24 cellular contexts compared by ENCODE assay signal in genomic region chr15:20671665-20672064, GRCh38.
DNase-seq lines count a peak whose midpoint lies in the region; ATAC-seq, FAIRE-seq and TF ChIP-seq lines count a peak whose summit lies in the region.
"Had no signal": no experiment of that assay in that cellular context is flagged by ENCODE, and none has a peak within 500 bp of the region (broad histone marks: within the 10 kb centered on the region; RNA-seq: fewer than 3 reads in every experiment).

No MANE protein-coding gene starts in this region.

- no peak for DNase-seq in natural killer cell treated with Interleukin-12 subunit alpha and Interleukin-12 subunit beta and Interleukin-15 and Interleukin-18, amount 100 ng/mL, for 72 hours (ENCODE audit: low spot score)
- DNase-seq in natural killer cell (no peak), RWPE2 (ENCODE audit: low spot score) (no peak), keratinocyte (ENCODE audit: low read depth, low spot score) (no peak), glomerular visceral epithelial cell (ENCODE audit: extremely low spot score) (no peak), NCI-H1048 (lab: John Stamatoyannopoulos, UW) (no peak), EL (no peak)
- no peak for DNase-seq in CD4-positive, alpha-beta memory T cell
- DNase-seq: 8988T, DMS153, DND-41, H7, KBM-7, NCI-H1105, NCI-H1436 treated with DMSO at 0.1 percent for 48 hours, NCI-H187 treated with DMSO at 0.1 percent for 48 hours, NCI-H446, NCI-H524 treated with DMSO at 0.1 percent for 48 hours, NCI-H774, SHP77 treated with DMSO at 0.1 percent for 48 hours had no signal

- no peak overlapping the region for H3K27ac ChIP-seq in RWPE2 (ENCODE audit: poor library complexity, severe bottlenecking)
- H3K27ac ChIP-seq in keratinocyte (ENCODE audit: control insufficient read depth, insufficient read depth, low read length), result no peak overlapping the region
- H3K27ac ChIP-seq in CD4-positive, alpha-beta memory T cell (ENCODE audit: low read depth, low read length), result no peak overlapping the region
- H3K27ac ChIP-seq: PC-9, RWPE1, SK-N-MC had no signal

- TF ChIP-seq CTCF in natural killer cell (IDR thresholded peaks at IDR 0.05), result no peak
- no peak for TF ChIP-seq CTCF in RWPE2 (IDR thresholded peaks at IDR 0.05; ENCODE audit: poor library complexity, severe bottlenecking)
- no peak for TF ChIP-seq CTCF in keratinocyte (optimal IDR thresholded peaks at IDR 0.05 in 1 of 3, IDR thresholded peaks at IDR 0.05 in 1 of 3, conservative IDR thresholded peaks at IDR 0.05 in 1 of 3; ENCODE audit: extremely low read depth in 1 of 3, insufficient read depth in 2 of 3, low read length in 3 of 3)

- CTCF ChIA-PET in CD4-positive, alpha-beta memory T cell (lab: Charles Lee; ENCODE audit: partially characterized antibody), result no interaction called here

- H3K27me3 Mint-ChIP-seq in natural killer cell treated with Interleukin-12 subunit alpha and Interleukin-12 subunit beta and Interleukin-15 and Interleukin-18, amount 100 ng/mL, for 72 hours, result peaks cover 0 to 6% of the 10 kb centered on the region in 2 donors
- H3K27me3 Mint-ChIP-seq in natural killer cell (ENCODE audit: low read depth in 2 of 2), result peaks cover 3 to 5% of the 10 kb centered on the region in 2 donors
- H3K27me3 Mint-ChIP-seq in CD4-positive, alpha-beta memory T cell, result peaks cover 3% of the 10 kb centered on the region in 2 donors

- H3K9me3 ChIP-seq in RWPE2 (ENCODE audit: severe bottlenecking) (no peaks in the 10 kb centered on the region), keratinocyte (ENCODE audit: control insufficient read depth, low read depth, low read length) (no peaks in the 10 kb centered on the region)
- no peaks in the 10 kb centered on the region for H3K9me3 ChIP-seq in CD4-positive, alpha-beta memory T cell (ENCODE audit: control insufficient read depth in 1 of 2, low read length in 2 of 2)

- H2AFZ ChIP-seq in keratinocyte (ENCODE audit: control insufficient read depth, low read length), result no peak overlapping the region
- H2AFZ ChIP-seq: PC-9 had no signal

- intact Hi-C loops in natural killer cell (cut with micrococcal nuclease), result no loop called here
- intact Hi-C loops in CD4-positive, alpha-beta memory T cell (cut with micrococcal nuclease), result no loop called here

- H3K9me3 Mint-ChIP-seq in natural killer cell treated with Interleukin-12 subunit alpha and Interleukin-12 subunit beta and Interleukin-15 and Interleukin-18, amount 100 ng/mL, for 72 hours, result no peaks in the 10 kb centered on the region
- no peaks in the 10 kb centered on the region for H3K9me3 Mint-ChIP-seq in natural killer cell
- no peaks in the 10 kb centered on the region for H3K9me3 Mint-ChIP-seq in CD4-positive, alpha-beta memory T cell

- no peaks in the 10 kb centered on the region for H3K79me2 ChIP-seq in keratinocyte (ENCODE audit: control insufficient read depth, insufficient read depth, low read length)

- peak; percentile 48 for FAIRE-seq in keratinocyte (lab: Jason Lieb, UNC)
- FAIRE-seq: HTR-8/SVneo had no signal

- no peaks in the 10 kb centered on the region for H4K20me1 ChIP-seq in keratinocyte (ENCODE audit: control insufficient read depth, extremely low read depth, insufficient read depth, low read length)

- H3K9me1 ChIP-seq in keratinocyte (ENCODE audit: control insufficient read depth, extremely low read depth, insufficient read depth, low read length), result no peaks in the 10 kb centered on the region

- no peaks in the 10 kb centered on the region for H3K36me3 Mint-ChIP-seq in natural killer cell treated with Interleukin-12 subunit alpha and Interleukin-12 subunit beta and Interleukin-15 and Interleukin-18, amount 100 ng/mL, for 72 hours
- H3K36me3 Mint-ChIP-seq in natural killer cell, result no peaks in the 10 kb centered on the region
- no peaks in the 10 kb centered on the region for H3K36me3 Mint-ChIP-seq in CD4-positive, alpha-beta memory T cell

- H3K4me1 Mint-ChIP-seq in natural killer cell treated with Interleukin-12 subunit alpha and Interleukin-12 subunit beta and Interleukin-15 and Interleukin-18, amount 100 ng/mL, for 72 hours (ENCODE audit: low read depth in 2 of 2), result no peaks in the 10 kb centered on the region
- no peaks in the 10 kb centered on the region for H3K4me1 Mint-ChIP-seq in natural killer cell
- H3K4me1 Mint-ChIP-seq in CD4-positive, alpha-beta memory T cell, result no peaks in the 10 kb centered on the region

- H3K27ac Mint-ChIP-seq in natural killer cell treated with Interleukin-12 subunit alpha and Interleukin-12 subunit beta and Interleukin-15 and Interleukin-18, amount 100 ng/mL, for 72 hours, result no peak overlapping the region
- H3K27ac Mint-ChIP-seq in natural killer cell, result no peak overlapping the region
- no peak overlapping the region for H3K27ac Mint-ChIP-seq in CD4-positive, alpha-beta memory T cell

- H3K9ac ChIP-seq in keratinocyte (ENCODE audit: control insufficient read depth, extremely low read depth, insufficient read depth, low read length), result no peak overlapping the region

- peak; percentile 51 to 67 for ATAC-seq in natural killer cell treated with Interleukin-12 subunit alpha and Interleukin-12 subunit beta and Interleukin-15 and Interleukin-18, amount 100 ng/mL, for 72 hours
- ATAC-seq in natural killer cell (no peak), RWPE2 (ENCODE audit: low read depth) (peak; percentile 87)

- H3K4me3 Mint-ChIP-seq in natural killer cell treated with Interleukin-12 subunit alpha and Interleukin-12 subunit beta and Interleukin-15 and Interleukin-18, amount 100 ng/mL, for 72 hours, result no peak overlapping the region
- no peak overlapping the region for H3K4me3 Mint-ChIP-seq in natural killer cell
- H3K4me3 Mint-ChIP-seq in CD4-positive, alpha-beta memory T cell, result no peak overlapping the region

- H3K4me3 ChIP-seq in RWPE2 (ENCODE audit: severe bottlenecking) (no peak overlapping the region), keratinocyte (ENCODE audit: control insufficient read depth in 2 of 3, extremely low read depth in 1 of 3, insufficient read depth in 2 of 3, low read depth in 1 of 3, low read length in 3 of 3) (no peak overlapping the region)
- no peak overlapping the region for H3K4me3 ChIP-seq in CD4-positive, alpha-beta memory T cell (ENCODE audit: low read length in 2 of 2)
- H3K4me3 ChIP-seq: PC-9, SK-N-MC had no signal

- no peak overlapping the region for H3K4me2 ChIP-seq in keratinocyte (ENCODE audit: control insufficient read depth, extremely low read depth, insufficient read depth, low read depth, low read length)
- H3K4me2 ChIP-seq: PC-9 had no signal

- H3K27me3 ChIP-seq in RWPE2 (ENCODE audit: insufficient read depth, poor library complexity, severe bottlenecking) (no peaks in the 10 kb centered on the region), keratinocyte (ENCODE audit: control insufficient read depth, extremely low read depth, insufficient read depth, low read length) (no peaks in the 10 kb centered on the region)
- peaks cover 3% of the 10 kb centered on the region for H3K27me3 ChIP-seq in CD4-positive, alpha-beta memory T cell (ENCODE audit: insufficient read depth, low read length)

- POLR2A ChIA-PET in CD4-positive, alpha-beta memory T cell (lab: Charles Lee; ENCODE audit: partially characterized antibody), result no interaction called here

- dilution Hi-C loops in keratinocyte (cut with MboI; ENCODE audit: extremely low pct_ligation_motif_present, low sequenced_read_pairs), result no loop called here

- no peaks in the 10 kb centered on the region for H3K36me3 ChIP-seq in RWPE2 (ENCODE audit: low read depth)
- H3K36me3 ChIP-seq in keratinocyte (ENCODE audit: control insufficient read depth in 2 of 2, extremely low read depth in 1 of 2, insufficient read depth in 2 of 2, low read length in 2 of 2), result no peaks in the 10 kb centered on the region
- no peaks in the 10 kb centered on the region for H3K36me3 ChIP-seq in CD4-positive, alpha-beta memory T cell (ENCODE audit: insufficient read depth, low read length)

- H3K4me1 ChIP-seq in RWPE2 (ENCODE audit: insufficient read depth, poor library complexity, severe bottlenecking) (peaks cover 15% of the 10 kb centered on the region), keratinocyte (ENCODE audit: control insufficient read depth, extremely low read depth, insufficient read depth, low read length) (no peaks in the 10 kb centered on the region)
- no peaks in the 10 kb centered on the region for H3K4me1 ChIP-seq in CD4-positive, alpha-beta memory T cell (ENCODE audit: insufficient read depth, low read length)

Comparison
In these comparisons a context has a peak if more than half of its experiments do, and no peak if none do; other contexts are left out.
1. ATAC-seq: peak in natural killer cell treated with Interleukin-12 subunit alpha and Interleukin-12 subunit beta and Interleukin-15 and Interleukin-18, amount 100 ng/mL, for 72 hours (2 of 2) and RWPE2 (single experiment); none in natural killer cell (0 of 3).